In genomic region chrX:134622056-134622812, GRCh38 we compare ENCODE assay signal across 1 cellular context.
TF ChIP-seq lines count a peak whose summit lies in the region.

No MANE protein-coding gene starts in this region.

TF ChIP-seq in K562, 482 proteins besides CTCF, POLR2A, EP300 and RAD21 (continued from another document):
- TF ChIP-seq, protein P1, sequence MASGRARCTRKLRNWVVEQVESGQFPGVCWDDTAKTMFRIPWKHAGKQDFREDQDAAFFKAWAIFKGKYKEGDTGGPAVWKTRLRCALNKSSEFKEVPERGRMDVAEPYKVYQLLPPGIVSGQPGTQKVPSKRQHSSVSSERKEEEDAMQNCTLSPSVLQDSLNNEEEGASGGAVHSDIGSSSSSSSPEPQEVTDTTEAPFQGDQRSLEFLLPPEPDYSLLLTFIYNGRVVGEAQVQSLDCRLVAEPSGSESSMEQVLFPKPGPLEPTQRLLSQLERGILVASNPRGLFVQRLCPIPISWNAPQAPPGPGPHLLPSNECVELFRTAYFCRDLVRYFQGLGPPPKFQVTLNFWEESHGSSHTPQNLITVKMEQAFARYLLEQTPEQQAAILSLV (tag; IDR thresholded peaks at IDR 0.05) = no peak
- TF ChIP-seq TRIM24 (IDR thresholded peaks at IDR 0.05) = no peak
- TF ChIP-seq CCNT2 (IDR thresholded peaks at IDR 0.05; ENCODE audit: borderline replicate concordance, extremely low read depth, insufficient read length, low read depth, low read length) = no peak
- TF ChIP-seq ZNF644 (tag; IDR thresholded peaks at IDR 0.05; ENCODE audit: low read depth) = no peak
- no peak for TF ChIP-seq CHD4 (IDR thresholded peaks at IDR 0.05; ENCODE audit: insufficient read depth, insufficient replicate concordance, low read depth, low read length, poor library complexity, severe bottlenecking)
- TF ChIP-seq GATAD2A (IDR thresholded peaks at IDR 0.05) = no peak
- TF ChIP-seq BRF1 (IDR thresholded peaks at IDR 0.05; ENCODE audit: borderline replicate concordance, extremely low read depth, insufficient read length) = no peak
- peak; percentile 68 for TF ChIP-seq SMARCA4 (IDR thresholded peaks at IDR 0.05)
